20 cellular contexts compared by ENCODE assay signal in genomic region chr2:216648105-216648504, GRCh38. TPM values are rescaled to one million over a fixed set of nuclear protein-coding genes. Genes with fewer than 3 reads are reported as not detected.
A peak's percentile ranks its signal among the peaks of the same experiment; 100 is the strongest.
DNase-seq lines count a peak whose midpoint lies in the region; ATAC-seq and TF ChIP-seq lines count a peak whose summit lies in the region.
"Had no signal": no experiment of that assay in that cellular context is flagged by ENCODE, and none has a peak within 500 bp of the region (broad histone marks: within the 10 kb centered on the region; RNA-seq: fewer than 3 reads in every experiment).

No MANE protein-coding gene starts in this region.

- H3K36me3 ChIP-seq in fibroblast of lung (ENCODE audit: control insufficient read depth, insufficient read depth, low read length) (no peaks in the 10 kb centered on the region), skeletal muscle satellite cell (ENCODE audit: insufficient read depth, low read length) (peaks cover 11% of the 10 kb centered on the region), vagina (no peaks in the 10 kb centered on the region)
- H3K36me3 ChIP-seq: adrenal gland, esophagus squamous epithelium, transverse colon had no signal

- no peaks in the 10 kb centered on the region for H3K36me3 Mint-ChIP-seq in activated T-cell treated with anti-CD3 and anti-CD28 coated beads, Interleukin-2, amount 50 U/mL, for 4 hours (ENCODE audit: insufficient read depth)

- no peak for TF ChIP-seq POLR2A in vagina (IDR thresholded peaks at IDR 0.05)

- H3K4me3 Mint-ChIP-seq in activated T-cell treated with anti-CD3 and anti-CD28 coated beads, Interleukin-2, amount 50 U/mL, for 4 hours = no peak overlapping the region
- H3K4me3 Mint-ChIP-seq: naive thymus-derived CD4-positive, alpha-beta T cell had no signal

- H3K27me3 Mint-ChIP-seq in activated T-cell treated with anti-CD3 and anti-CD28 coated beads, Interleukin-2, amount 50 U/mL, for 4 hours (ENCODE audit: low read depth) = peaks cover 12% of the 10 kb centered on the region

- TF ChIP-seq CTCF in RWPE1 (conservative IDR thresholded peaks at IDR 0.05; ENCODE audit: low read depth) (no peak), fibroblast of lung (conservative IDR thresholded peaks at IDR 0.05 in 1 of 2, IDR thresholded peaks at IDR 0.05 in 1 of 2; ENCODE audit: low read depth in 1 of 2, low read length in 2 of 2) (no peak), vagina (IDR thresholded peaks at IDR 0.05) (no peak)

- H4K20me1 ChIP-seq in fibroblast of lung (ENCODE audit: control insufficient read depth, extremely low read depth, insufficient read depth, low read length) = no peaks in the 10 kb centered on the region

- H2AFZ ChIP-seq in fibroblast of lung (ENCODE audit: low read length) = no peak overlapping the region

- H3K4me2 ChIP-seq in fibroblast of lung (ENCODE audit: extremely low read depth, insufficient read depth, low read length) (no peak overlapping the region), skeletal muscle satellite cell (ENCODE audit: low read length) (peak overlapping the region; percentile 8)

- H3K9me3 ChIP-seq in fibroblast of lung (ENCODE audit: control insufficient read depth, insufficient read depth, low read depth, low read length) = no peaks in the 10 kb centered on the region
- no peaks in the 10 kb centered on the region for H3K9me3 ChIP-seq in skeletal muscle satellite cell (replicated peaks; ENCODE audit: low read length)
- no peaks in the 10 kb centered on the region for H3K9me3 ChIP-seq in vagina
- H3K9me3 ChIP-seq: adrenal gland, BE2C, esophagus squamous epithelium, transverse colon had no signal

- DNase-seq in GM03348 (ENCODE audit: low spot score) (peak; percentile 70), RWPE1 (ENCODE audit: low spot score) (no peak), fibroblast of lung (ENCODE audit: low read depth in 2 of 2) (peak; percentile 35 to 80), vagina (ENCODE audit: extremely low spot score in 2 of 2) (no peak)
- no peak for DNase-seq in activated T-cell treated with anti-CD3 and anti-CD28 coated beads, Interleukin-2, amount 50 U/mL, for 4 hours
- DNase-seq in stimulated activated CD4-positive, alpha-beta T cell treated with anti-CD3 and anti-CD28 coated beads, Interleukin-15, amount 100 ng/mL, for 24 hours = no peak
- DNase-seq: activated CD4-positive, alpha-beta T cell treated with anti-CD3 and anti-CD28 coated beads, Interleukin-2, amount 50 U/mL, for 48 hours; activated T-cell treated with anti-CD3 and anti-CD28 coated beads, Interleukin-2, amount 50 U/mL, for 48 hours; adrenal gland; BE2C; DMS79 treated with DMSO at 0.1 percent for 48 hours; esophagus squamous epithelium; naive thymus-derived CD4-positive, alpha-beta T cell; NCI-H1436; stimulated activated CD4-positive, alpha-beta T cell treated with anti-CD3 and anti-CD28 coated beads, Interleukin-1b, Interleukin-23, amount 100 ng/mL, for 48 hours; transverse colon had no signal

- ATAC-seq in activated T-cell treated with anti-CD3 and anti-CD28 coated beads, Interleukin-2, amount 50 U/mL, for 4 hours = no peak
- ATAC-seq in HG02938 (IDR thresholded peaks at IDR 0.05; ENCODE audit: unreplicated experiment) = no peak
- ATAC-seq: HCT116; naive thymus-derived CD4-positive, alpha-beta T cell had no signal

- no peaks in the 10 kb centered on the region for H3K9me3 Mint-ChIP-seq in activated T-cell treated with anti-CD3 and anti-CD28 coated beads, Interleukin-2, amount 50 U/mL, for 4 hours

- H3K79me2 ChIP-seq in fibroblast of lung (ENCODE audit: control insufficient read depth, insufficient read depth, low read length) = no peaks in the 10 kb centered on the region

- H3K27me3 ChIP-seq in fibroblast of lung (ENCODE audit: control insufficient read depth, insufficient read depth, low read length) = peaks cover 2% of the 10 kb centered on the region
- H3K27me3 ChIP-seq in skeletal muscle satellite cell (ENCODE audit: control insufficient read depth, insufficient read depth, low read length) = no peaks in the 10 kb centered on the region
- no peaks in the 10 kb centered on the region for H3K27me3 ChIP-seq in vagina
- H3K27me3 ChIP-seq: adrenal gland, BE2C, esophagus squamous epithelium, transverse colon had no signal

- intact Hi-C loops in vagina (cut with DNase I) = no loop called here

- CTCF ChIA-PET in RWPE1 (lab: Yijun Ruan, JAX) = no interaction called here

- H3K9ac ChIP-seq in fibroblast of lung (ENCODE audit: insufficient read depth, low read length) = no peak overlapping the region
- H3K9ac ChIP-seq in skeletal muscle satellite cell (ENCODE audit: low read depth, low read length) = no peak overlapping the region

- H3K27ac ChIP-seq in RWPE1 (peak overlapping the region; percentile 59), fibroblast of lung (ENCODE audit: insufficient read depth, low read length) (no peak overlapping the region), vagina (no peak overlapping the region)
- H3K27ac ChIP-seq: adrenal gland, esophagus squamous epithelium, SK-N-MC, transverse colon had no signal

- no peak overlapping the region for H3K4me3 ChIP-seq in fibroblast of lung (replicated peaks in 1 of 4; ENCODE audit: control extremely low read depth in 1 of 4, insufficient read depth in 1 of 4, low read depth in 3 of 4, low read length in 4 of 4)
- H3K4me3 ChIP-seq in skeletal muscle satellite cell (ENCODE audit: low read length) = no peak overlapping the region
- no peak overlapping the region for H3K4me3 ChIP-seq in vagina
- H3K4me3 ChIP-seq: adrenal gland, esophagus squamous epithelium, SK-N-MC, transverse colon had no signal

- POLR2A ChIA-PET in RWPE1 (lab: Yijun Ruan, JAX; ENCODE audit: low non-redundant PET) = interaction anchor here (1.1 kb wide), 1 partner anchor 16 kb away, joined by 3 read pairs; no protein-coding TSS in a partner anchor

- no peaks in the 10 kb centered on the region for H3K4me1 Mint-ChIP-seq in activated T-cell treated with anti-CD3 and anti-CD28 coated beads, Interleukin-2, amount 50 U/mL, for 4 hours (ENCODE audit: low read depth)

- H3K4me1 ChIP-seq in fibroblast of lung (ENCODE audit: control insufficient read depth, extremely low read depth, insufficient read depth, low read length) (no peaks in the 10 kb centered on the region), skeletal muscle satellite cell (ENCODE audit: control insufficient read depth, insufficient read depth, low read length) (peaks cover 41% of the 10 kb centered on the region), vagina (peaks cover 21% of the 10 kb centered on the region)

RNA-seq across cellular contexts. Expression of gene IGFBP2, which starts 14.9 kb away (rescaled TPM):
- total RNA-seq in fibroblast of lung (32.6 and 36.3 TPM in 2 replicates), vagina (82.7 TPM)
- 8.6 and 26.0 TPM in 2 replicates for polyA plus RNA-seq in fibroblast of lung
- polyA plus RNA-seq in fibroblast of lung (2012) = 14.2 and 46.3 TPM in 2 replicates
- 10.2 and 20.3 TPM in 2 replicates for polyA minus RNA-seq in fibroblast of lung (ENCODE audit: low replicate concordance)
- 5.8 and 45.4 TPM in 2 replicates for total RNA-seq in skeletal muscle satellite cell (2012; rRNA removed)
- total RNA-seq in activated T-cell treated with anti-CD3 and anti-CD28 coated beads, Interleukin-2, amount 50 U/mL, for 4 hours = 1 to 10 TPM in 2 of 3 donors, under 1 TPM in 1; 0.73 to 1.9 (median 1.4) TPM

RNA-seq across cellular contexts. Expression of gene IGFBP5, which starts 47.2 kb away (rescaled TPM):
- total RNA-seq in fibroblast of lung (783 and 1,100 TPM in 2 replicates), vagina (1,041 TPM)
- 712 and 2,607 TPM in 2 replicates for polyA plus RNA-seq in fibroblast of lung
- polyA plus RNA-seq in fibroblast of lung (2012) = 532 and 2,380 TPM in 2 replicates
- polyA minus RNA-seq in fibroblast of lung (ENCODE audit: low replicate concordance) = 654 and 2,537 TPM in 2 replicates
- 2.0 and 20.1 TPM in 2 replicates for total RNA-seq in skeletal muscle satellite cell (2012; rRNA removed)
- total RNA-seq in activated T-cell treated with anti-CD3 and anti-CD28 coated beads, Interleukin-2, amount 50 U/mL, for 4 hours = 1 to 10 TPM; 1.8 to 2.7 (median 2.4) TPM
- total RNA-seq: naive thymus-derived CD4-positive, alpha-beta T cell had no signal
- polyA plus RNA-seq: naive thymus-derived CD4-positive, alpha-beta T cell had no signal

Comparison
In these comparisons a context has a peak if more than half of its experiments do, and no peak if none do; other contexts are left out.
1. DNase-seq: peak in GM03348 (single experiment) and fibroblast of lung (2 of 2); none in RWPE1 (single experiment), activated T-cell treated with anti-CD3 and anti-CD28 coated beads, Interleukin-2, amount 50 U/mL, for 4 hours (single experiment), stimulated activated CD4-positive, alpha-beta T cell treated with anti-CD3 and anti-CD28 coated beads, Interleukin-15, amount 100 ng/mL, for 24 hours (single experiment) and vagina (0 of 2).
2. RNA of gene IGFBP2, which starts 14.9 kb away (total RNA-seq): 82.7 TPM in vagina (single experiment) and 32.6 to 36.3 TPM in fibroblast of lung; 0.73 to 1.9 TPM in activated T-cell treated with anti-CD3 and anti-CD28 coated beads, Interleukin-2, amount 50 U/mL, for 4 hours; every median in the first group is over 10 times any median in the second.
3. RNA of gene IGFBP5, which starts 47.2 kb away (total RNA-seq): 783 to 1,100 TPM in fibroblast of lung and 1,041 TPM in vagina (single experiment); 1.8 to 2.7 TPM in activated T-cell treated with anti-CD3 and anti-CD28 coated beads, Interleukin-2, amount 50 U/mL, for 4 hours; every median in the first group is over 100 times any median in the second.